Comparison of ENCODE assay signal across 26 cellular contexts in the genomic region with DNA sequence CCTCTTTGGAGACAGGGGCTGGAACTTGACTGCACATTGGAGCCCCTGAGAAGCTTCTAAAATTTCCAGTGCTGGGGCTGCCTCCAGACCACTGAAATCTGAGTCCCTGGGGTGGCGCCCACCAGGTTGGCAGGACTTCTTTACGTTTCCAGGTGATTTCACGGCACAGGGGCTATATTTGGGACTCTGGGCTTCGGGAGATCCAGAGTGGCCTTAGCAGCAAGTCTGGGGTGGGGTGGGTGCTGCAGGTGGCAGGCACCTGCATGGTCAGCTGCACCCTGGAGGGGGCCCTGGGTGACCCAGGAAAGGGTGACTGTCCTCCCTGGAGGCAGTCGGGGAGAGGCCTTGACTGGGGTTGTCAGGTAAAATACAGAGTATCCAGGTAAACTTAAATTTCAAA.
DNase-seq lines count a peak whose midpoint lies in the region; ATAC-seq and TF ChIP-seq lines count a peak whose summit lies in the region.
"Had no signal": no experiment of that assay in that cellular context is flagged by ENCODE, and none has a peak within 500 bp of the region (broad histone marks: within the 10 kb centered on the region; RNA-seq: fewer than 3 reads in every experiment).

No MANE protein-coding gene starts in this region.

- H3K18ac ChIP-seq in neuronal stem cell (ENCODE audit: low read length), result peak overlapping the region; percentile 59

- no peaks in the 10 kb centered on the region for H3K79me1 ChIP-seq in neuronal stem cell (ENCODE audit: low read depth, low read length)

- peaks cover 7% of the 10 kb centered on the region for H3K9me3 Mint-ChIP-seq in GM23338
- no peaks in the 10 kb centered on the region for H3K9me3 Mint-ChIP-seq in activated CD4-positive, alpha-beta T cell treated with anti-CD3 and anti-CD28 coated beads, Interleukin-2, amount 10 ng/mL, durations not matched to agents 7 days and 5 days
- H3K9me3 Mint-ChIP-seq: CD4-positive, alpha-beta memory T cell; CD4-positive, CD25-positive, alpha-beta regulatory T cell; CD8-positive, alpha-beta memory T cell had no signal

- no peak overlapping the region for H2BK120ac ChIP-seq in neuronal stem cell (ENCODE audit: low read depth, low read length)

- H2BK12ac ChIP-seq in neuronal stem cell (ENCODE audit: low read length), result no peak overlapping the region

- no peak overlapping the region for H4K91ac ChIP-seq in neuronal stem cell (ENCODE audit: low read depth, low read length, poor library complexity)

- TF ChIP-seq CTCF in GM23338 (conservative IDR thresholded peaks at IDR 0.05; ENCODE audit: low read depth in 2 of 2) (no peak), sigmoid colon (IDR thresholded peaks at IDR 0.05) (no peak), heart right ventricle (IDR thresholded peaks at IDR 0.05) (no peak)

- no peak overlapping the region for H3K27ac Mint-ChIP-seq in GM23338
- no peak overlapping the region for H3K27ac Mint-ChIP-seq in activated CD4-positive, alpha-beta T cell treated with anti-CD3 and anti-CD28 coated beads, Interleukin-2, amount 10 ng/mL, durations not matched to agents 7 days and 5 days
- H3K27ac Mint-ChIP-seq: CD14-positive monocyte; CD4-positive, alpha-beta memory T cell; CD4-positive, CD25-positive, alpha-beta regulatory T cell had no signal

- POLR2A ChIA-PET in activated CD4-positive, alpha-beta T cell treated with anti-CD3 and anti-CD28 coated beads, Interleukin-2, amount 10 ng/mL, durations not matched to agents 7 days and 5 days (lab: Charles Lee), result no interaction called here

- DNase-seq in GM23338 (ENCODE audit: low spot score), result no peak
- no peak for DNase-seq in neuronal stem cell (ENCODE audit: low spot score)
- DNase-seq in sigmoid colon, result peak; percentile 47
- DNase-seq in heart right ventricle, result no peak
- no peak for DNase-seq in Ammon's horn (ENCODE audit: low spot score)
- DNase-seq in activated CD4-positive, alpha-beta T cell treated with anti-CD3 and anti-CD28 coated beads, Interleukin-2, amount 10 ng/mL, durations not matched to agents 7 days and 5 days, result no peak
- DNase-seq: AML-193; BE2C; C1 segment of cervical spinal cord; CD4-positive, alpha-beta memory T cell; CD4-positive, CD25-positive, alpha-beta regulatory T cell; CD8-positive, alpha-beta memory T cell; COR-L47; DMS 273 treated with DMSO at 0.1 percent for 48 hours; DMS153; DMS53; DMS79; DND-41; EL; GDM1 had no signal

- TF ChIP-seq POLR2A in sigmoid colon (IDR thresholded peaks at IDR 0.05), result no peak

- H2BK5ac ChIP-seq in neuronal stem cell (ENCODE audit: low read length), result no peak overlapping the region

- peaks cover 4% of the 10 kb centered on the region; the same call in 1 of the 2 replicates for H3K9me2 ChIP-seq in GM23338 (ENCODE audit: insufficient read depth)

- CTCF ChIA-PET in activated CD4-positive, alpha-beta T cell treated with anti-CD3 and anti-CD28 coated beads, Interleukin-2, amount 10 ng/mL, durations not matched to agents 7 days and 5 days (lab: Charles Lee), result interaction anchor here (1.2 kb wide), 1 partner anchor 8 kb away, joined by 3 read pairs; no protein-coding TSS in a partner anchor

- no peaks in the 10 kb centered on the region for H3K79me2 ChIP-seq in GM23338 (replicated peaks; ENCODE audit: insufficient read depth)

- no peak overlapping the region for H2BK15ac ChIP-seq in neuronal stem cell (ENCODE audit: low read length)

- H3K4me2 ChIP-seq in BLaER1 (peak overlapping the region; percentile 72), GM23338 (peak overlapping the region; percentile 67; the same call in 1 of the 2 replicates), neuronal stem cell (ENCODE audit: insufficient read depth, low read length, poor library complexity, severe bottlenecking) (no peak overlapping the region)
- H3K4me2 ChIP-seq: A549 had no signal

- no peak overlapping the region for H3K27ac ChIP-seq in BLaER1
- H3K27ac ChIP-seq in GM23338 (ENCODE audit: low read depth), result no peak overlapping the region
- H3K27ac ChIP-seq in neuronal stem cell (replicated peaks; ENCODE audit: low read length), result no peak overlapping the region
- H3K27ac ChIP-seq in sigmoid colon, result no peak overlapping the region
- H3K27ac ChIP-seq in heart right ventricle, result no peak overlapping the region
- H3K27ac ChIP-seq: 22Rv1, A549 had no signal

- H4K20me1 ChIP-seq in BLaER1 (no peaks in the 10 kb centered on the region), GM23338 (replicated peaks; ENCODE audit: insufficient read depth) (no peaks in the 10 kb centered on the region)

- peaks cover 17% of the 10 kb centered on the region for H3K27me3 Mint-ChIP-seq in GM23338 (ENCODE audit: insufficient read depth, low read depth, poor library complexity)
- H3K27me3 Mint-ChIP-seq in activated CD4-positive, alpha-beta T cell treated with anti-CD3 and anti-CD28 coated beads, Interleukin-2, amount 10 ng/mL, durations not matched to agents 7 days and 5 days, result peaks cover 3% of the 10 kb centered on the region
- H3K27me3 Mint-ChIP-seq: CD4-positive, CD25-positive, alpha-beta regulatory T cell had no signal

- no peak overlapping the region for H3K4me3 Mint-ChIP-seq in GM23338
- no peak overlapping the region for H3K4me3 Mint-ChIP-seq in activated CD4-positive, alpha-beta T cell treated with anti-CD3 and anti-CD28 coated beads, Interleukin-2, amount 10 ng/mL, durations not matched to agents 7 days and 5 days
- H3K4me3 Mint-ChIP-seq: CD14-positive monocyte; CD4-positive, alpha-beta memory T cell; CD4-positive, CD25-positive, alpha-beta regulatory T cell; CD8-positive, alpha-beta memory T cell had no signal

- H3K27me3 ChIP-seq in BLaER1 (peaks cover 35% of the 10 kb centered on the region), GM23338 (ENCODE audit: insufficient read depth) (no peaks in the 10 kb centered on the region), neuronal stem cell (ENCODE audit: control insufficient read depth in 3 of 3, insufficient read depth in 3 of 3, low read depth in 1 of 3, low read length in 3 of 3) (peaks cover 0 to 4% (median 0%) of the 10 kb centered on the region in 3 experiments), sigmoid colon (no peaks in the 10 kb centered on the region), heart right ventricle (peaks cover 0 to 27% (median 4%) of the 10 kb centered on the region in 7 donors)
- H3K27me3 ChIP-seq: BE2C had no signal

- H3K9me3 ChIP-seq in BLaER1 (no peaks in the 10 kb centered on the region), neuronal stem cell (replicated peaks in 1 of 2; ENCODE audit: control insufficient read depth in 2 of 2, insufficient read depth in 1 of 2, low read depth in 1 of 2, low read length in 2 of 2) (peaks cover 0 to 2% of the 10 kb centered on the region in 2 donors), sigmoid colon (no peaks in the 10 kb centered on the region), heart right ventricle (no peaks in the 10 kb centered on the region)
- H3K9me3 ChIP-seq: A549, BE2C had no signal

- WGBS in neuronal stem cell (ENCODE audit: extremely low coverage in 2 of 2, insufficient read length in 2 of 2, insufficient replicate concordance in 1 of 2), 2 donors, result no CpG with 5 or more reads among the region's 5 CpGs
- WGBS in sigmoid colon, 2 donors, result 91% methylated on average over 5 of the region's 5 CpGs
- WGBS in heart right ventricle, 2 donors, result 83 to 86% methylated on average over 5 of the region's 5 CpGs

- no peak overlapping the region for H3K4me3 ChIP-seq in BLaER1
- H3K4me3 ChIP-seq in GM23338, result no peak overlapping the region
- no peak overlapping the region for H3K4me3 ChIP-seq in neuronal stem cell (ENCODE audit: low read length in 2 of 2)
- H3K4me3 ChIP-seq in sigmoid colon, result no peak overlapping the region
- H3K4me3 ChIP-seq in heart right ventricle, result no peak overlapping the region
- H3K4me3 ChIP-seq: A549, GM12878 had no signal

- H3K4me1 ChIP-seq in BLaER1 (peaks cover 68% of the 10 kb centered on the region), GM23338 (ENCODE audit: insufficient read depth) (0 out of 2 replicates have a peak, but pooled peaks cover 7% of the 10 kb centered on the region), neuronal stem cell (ENCODE audit: control insufficient read depth in 2 of 2, insufficient read depth in 1 of 2, low read depth in 1 of 2, low read length in 2 of 2) (peaks cover 0 to 10% of the 10 kb centered on the region in 2 donors), sigmoid colon (no peaks in the 10 kb centered on the region), heart right ventricle (no peaks in the 10 kb centered on the region)
- H3K4me1 ChIP-seq: A549, BE2C had no signal

- no peak overlapping the region for H3K14ac ChIP-seq in neuronal stem cell (ENCODE audit: low read length)

- no peak overlapping the region for H3K4ac ChIP-seq in neuronal stem cell (ENCODE audit: low read length)

- no peaks in the 10 kb centered on the region for H3F3A ChIP-seq in GM23338 (replicated peaks; ENCODE audit: low read depth)

- no peak for TF ChIP-seq EP300 in sigmoid colon (IDR thresholded peaks at IDR 0.05)

- peaks cover 19% of the 10 kb centered on the region for H3K4me1 Mint-ChIP-seq in GM23338
- no peaks in the 10 kb centered on the region for H3K4me1 Mint-ChIP-seq in activated CD4-positive, alpha-beta T cell treated with anti-CD3 and anti-CD28 coated beads, Interleukin-2, amount 10 ng/mL, durations not matched to agents 7 days and 5 days
- H3K4me1 Mint-ChIP-seq: CD14-positive monocyte; CD4-positive, alpha-beta memory T cell; CD4-positive, CD25-positive, alpha-beta regulatory T cell; CD8-positive, alpha-beta memory T cell had no signal

- 0 out of 3 replicates have a peak, but pooled peaks cover 4% of the 10 kb centered on the region for H3K36me3 Mint-ChIP-seq in GM23338 (ENCODE audit: low read depth)
- H3K36me3 Mint-ChIP-seq in activated CD4-positive, alpha-beta T cell treated with anti-CD3 and anti-CD28 coated beads, Interleukin-2, amount 10 ng/mL, durations not matched to agents 7 days and 5 days (ENCODE audit: low read depth), result no peaks in the 10 kb centered on the region
- H3K36me3 Mint-ChIP-seq: CD14-positive monocyte; CD4-positive, alpha-beta memory T cell; CD4-positive, CD25-positive, alpha-beta regulatory T cell; CD8-positive, alpha-beta memory T cell had no signal

- H3K23ac ChIP-seq in neuronal stem cell (ENCODE audit: low read depth, low read length, poor library complexity), result no peak overlapping the region

- no peak overlapping the region for H4K8ac ChIP-seq in neuronal stem cell (ENCODE audit: low read depth, low read length)

- ATAC-seq in GM23338, result no peak
- no peak for ATAC-seq in heart right ventricle
- no peak for ATAC-seq in HG03469 (IDR thresholded peaks at IDR 0.05; ENCODE audit: unreplicated experiment)
- ATAC-seq: A549, GM12878 had no signal

- H3K36me3 ChIP-seq in BLaER1 (no peaks in the 10 kb centered on the region), GM23338 (ENCODE audit: insufficient read depth) (no peaks in the 10 kb centered on the region), neuronal stem cell (replicated peaks in 1 of 2; ENCODE audit: control insufficient read depth in 2 of 2, insufficient read depth in 2 of 2, low read length in 2 of 2) (peaks cover 0 to 2% of the 10 kb centered on the region in 2 donors), sigmoid colon (no peaks in the 10 kb centered on the region), heart right ventricle (no peaks in the 10 kb centered on the region)
- H3K36me3 ChIP-seq: BE2C had no signal

- H2AFZ ChIP-seq in GM23338, result peak overlapping the region; percentile 99; the same call in 1 of the 2 replicates
- no peak overlapping the region for H2AFZ ChIP-seq in neuronal stem cell (ENCODE audit: low read length)

- no peak overlapping the region for H3K9ac ChIP-seq in BLaER1
- H3K9ac ChIP-seq in neuronal stem cell (ENCODE audit: low read depth, low read length, poor library complexity), result no peak overlapping the region

- H2AK5ac ChIP-seq in neuronal stem cell (ENCODE audit: low read depth, low read length), result no peak overlapping the region

- intact Hi-C loops in sigmoid colon (cut with DNase I), result no loop called here
- intact Hi-C loops in heart right ventricle (cut with DNase I), result no loop called here
